In the genomic region with DNA sequence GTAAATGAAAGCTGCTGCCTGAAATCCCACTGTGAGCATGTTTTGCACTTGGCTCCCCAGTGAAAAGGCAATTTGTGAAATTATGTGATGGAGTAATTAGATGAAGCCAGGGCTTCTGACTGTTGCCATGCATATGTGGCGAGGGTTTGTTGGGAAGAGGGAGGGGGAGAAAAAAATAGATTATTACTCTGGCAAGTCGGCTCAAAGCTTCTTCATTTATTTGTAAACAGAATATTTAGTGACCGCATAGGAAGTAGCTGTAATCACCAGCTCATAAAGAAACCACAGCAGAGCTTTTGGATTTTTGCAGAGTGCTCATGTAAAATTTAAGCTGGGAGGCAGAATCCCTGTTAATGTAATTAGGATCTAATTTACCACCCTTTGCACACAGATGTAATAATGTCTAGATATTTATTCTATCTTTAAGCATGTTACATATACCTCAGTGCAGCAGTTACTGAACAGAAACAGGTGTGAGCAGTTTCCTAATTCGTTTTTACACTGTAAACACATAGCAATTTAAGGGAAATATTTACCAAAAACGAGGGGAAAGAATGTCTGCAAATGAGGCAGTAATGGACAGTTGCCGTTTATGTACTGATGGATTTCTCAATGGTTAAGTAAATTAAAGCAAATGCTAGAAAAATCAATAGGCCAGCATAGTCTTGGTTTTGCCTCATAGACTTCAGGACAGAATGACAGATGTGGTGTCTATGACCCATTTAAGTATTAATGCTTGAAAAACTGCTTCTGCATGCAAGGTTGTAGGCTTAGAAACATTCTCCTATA, we compare ENCODE assay signal across 14 cellular contexts.
DNase-seq lines count a peak whose midpoint lies in the region; ATAC-seq and TF ChIP-seq lines count a peak whose summit lies in the region.
"Had no signal": no experiment of that assay in that cellular context is flagged by ENCODE, and none has a peak within 500 bp of the region (broad histone marks: within the 10 kb centered on the region; RNA-seq: fewer than 3 reads in every experiment).

No MANE protein-coding gene starts in this region.

- peaks cover 14% of the 10 kb centered on the region for H3F3A ChIP-seq in neural cell (ENCODE audit: insufficient read depth, low read length, poor library complexity, severe bottlenecking)

- no peak overlapping the region for H3K27ac ChIP-seq in IMR-90 (ENCODE audit: insufficient read depth, low read length)
- peak overlapping the region; percentile 90 for H3K27ac ChIP-seq in neural cell (ENCODE audit: low read length)
- H3K27ac ChIP-seq in testis, result no peak overlapping the region
- H3K27ac ChIP-seq: PC-9 had no signal

- H2BK20ac ChIP-seq in IMR-90 (ENCODE audit: low read depth, low read length), result no peak overlapping the region

- H4K20me1 ChIP-seq in IMR-90 (ENCODE audit: insufficient read depth, low read length), result peaks cover 67% of the 10 kb centered on the region
- no peaks in the 10 kb centered on the region for H4K20me1 ChIP-seq in neural cell (ENCODE audit: insufficient read depth)

- CTCF ChIA-PET in IMR-90 (lab: Yijun Ruan, JAX), result interaction anchor here (0.6 kb wide), 1 partner anchor 29 kb away, joined by 3 read pairs; no protein-coding TSS in a partner anchor

- peaks cover 32% of the 10 kb centered on the region for H3K36me3 ChIP-seq in IMR-90 (ENCODE audit: control insufficient read depth, insufficient read depth, low read length)
- H3K36me3 ChIP-seq in neural cell (ENCODE audit: insufficient read depth, low read length), result no peaks in the 10 kb centered on the region
- no peaks in the 10 kb centered on the region for H3K36me3 ChIP-seq in testis (ENCODE audit: low read depth, missing control alignments)

- peak; percentile 31; the same call in 1 of the 2 replicates for ATAC-seq in IMR-90 (ENCODE audit: low read depth)

- TF ChIP-seq POLR2A in IMR-90 (IDR thresholded peaks at IDR 0.05; ENCODE audit: low read depth, low read length) (no peak), testis (IDR thresholded peaks at IDR 0.05) (no peak)

- no peak for TF ChIP-seq RAD21 in IMR-90 (IDR thresholded peaks at IDR 0.05; ENCODE audit: low read length)
- no peak for TF ChIP-seq RAD21 in neural cell (conservative IDR thresholded peaks at IDR 0.05)

- H3K4me1 ChIP-seq in IMR-90 (ENCODE audit: control insufficient read depth, insufficient read depth, low read length) (peaks cover 20% of the 10 kb centered on the region), testis (no peaks in the 10 kb centered on the region)

- no peak overlapping the region for H4K8ac ChIP-seq in IMR-90 (ENCODE audit: low read depth in 2 of 2, low read length in 2 of 2)

- H2BK15ac ChIP-seq in IMR-90 (ENCODE audit: low read depth, low read length), result no peak overlapping the region

- peak overlapping the region; percentile 78 for H3K4me3 Mint-ChIP-seq in glutamatergic neuron (ENCODE audit: unreplicated experiment)
- H3K4me3 Mint-ChIP-seq: CD14-positive monocyte, IgD-negative memory B cell had no signal

- peaks cover 34 to 78% of the 10 kb centered on the region in 2 experiments for H3K79me1 ChIP-seq in IMR-90 (ENCODE audit: low read depth in 1 of 2, low read length in 2 of 2)

- peaks cover 2% of the 10 kb centered on the region for H3K27me3 Mint-ChIP-seq in glutamatergic neuron (ENCODE audit: unreplicated experiment)

- no peak overlapping the region for H2AK9ac ChIP-seq in IMR-90 (replicated peaks; ENCODE audit: low read depth, low read length, poor library complexity)

- no TSS peak for BruUV-seq in IMR-90 (replicated peaks; lab: Mats Ljungman, UMichigan)

- no peak overlapping the region for H3K4me3 ChIP-seq in IMR-90 (ENCODE audit: insufficient read depth, low read depth, low read length)
- peak overlapping the region; percentile 48 for H3K4me3 ChIP-seq in neural cell (ENCODE audit: low read length)
- no peak overlapping the region for H3K4me3 ChIP-seq in testis
- H3K4me3 ChIP-seq: PC-9 had no signal

- peaks cover 26% of the 10 kb centered on the region for H3K4me1 Mint-ChIP-seq in glutamatergic neuron (ENCODE audit: low read depth, unreplicated experiment)
- H3K4me1 Mint-ChIP-seq: IgD-negative memory B cell had no signal

- no peaks in the 10 kb centered on the region for H3K9me3 ChIP-seq in IMR-90 (ENCODE audit: control insufficient read depth, insufficient read depth, low read length)
- no peaks in the 10 kb centered on the region for H3K9me3 ChIP-seq in neural cell (ENCODE audit: low read length)
- no peaks in the 10 kb centered on the region for H3K9me3 ChIP-seq in testis

- peak overlapping the region; percentile 12 for H2BK5ac ChIP-seq in IMR-90 (ENCODE audit: low read depth, low read length, poor library complexity, severe bottlenecking)

- H3K9me2 ChIP-seq in neural cell (ENCODE audit: insufficient read depth, low read length), result no peaks in the 10 kb centered on the region

- peaks cover 4% of the 10 kb centered on the region for H3K9me3 Mint-ChIP-seq in glutamatergic neuron (ENCODE audit: unreplicated experiment)
- H3K9me3 Mint-ChIP-seq: CD14-positive monocyte, IgD-negative memory B cell had no signal

- dilution Hi-C loops in IMR-90 (cut with HindIII; ENCODE audit: low sequenced_read_pairs, unreplicated experiment), result no loop called here

- no peak overlapping the region for H3K23ac ChIP-seq in IMR-90 (ENCODE audit: low read depth, low read length)

- no peak overlapping the region for H3K14ac ChIP-seq in IMR-90 (replicated peaks; ENCODE audit: low read depth, low read length)

- H4K5ac ChIP-seq in IMR-90 (ENCODE audit: low read depth, low read length), result no peak overlapping the region

- H3K4me2 ChIP-seq in IMR-90 (ENCODE audit: low read depth, low read length) (peak overlapping the region; percentile 1; the same call in 1 of the 2 replicates), neural cell (ENCODE audit: low read length) (peak overlapping the region; percentile 22)
- H3K4me2 ChIP-seq: PC-9 had no signal

- no peak overlapping the region for H3K9ac ChIP-seq in IMR-90 (ENCODE audit: low read depth, low read length)
- H3K9ac ChIP-seq in neural cell (ENCODE audit: low read length), result peak overlapping the region; percentile 51

- intact Hi-C loops in IMR-90 (cut with micrococcal nuclease) (no loop called here), testis (cut with DNase I; ENCODE audit: low total_unique reads) (no loop called here)

- no CpG with 5 or more reads among the region's 6 CpGs for WGBS in IMR-90 (ENCODE audit: extremely low coverage in 2 of 2, insufficient read length in 1 of 2), 2 experiments
- 63 to 67% methylated on average over 6 of the region's 6 CpGs for WGBS in testis, 2 donors

- H2AFZ ChIP-seq in IMR-90 (replicated peaks; ENCODE audit: low read length, poor library complexity) (no peak overlapping the region), neural cell (ENCODE audit: low read depth, low read length) (no peak overlapping the region)
- H2AFZ ChIP-seq: PC-9 had no signal

- DNase-seq in IMR-90 (no peak), NCI-H69 (lab: John Stamatoyannopoulos, UW) (peak; percentile 69), glutamatergic neuron (no peak), NCI-H1436 treated with DMSO at 0.1 percent for 48 hours (lab: John Stamatoyannopoulos, UW) (no peak), testis (no peak), globus pallidus (ENCODE audit: low spot score) (no peak)
- DNase-seq: COR-L47; NCI-H1436; NCI-H446; NK-92 treated with Interleukin-12 subunit alpha and Interleukin-12 subunit beta, amount 100 ng/mL, for 24 hours; PC-9 had no signal

- TF ChIP-seq CTCF in IMR-90 (conservative IDR thresholded peaks at IDR 0.05; ENCODE audit: low read depth, low read length) (no peak), glutamatergic neuron (IDR thresholded peaks at IDR 0.05; ENCODE audit: partially characterized antibody, unreplicated experiment) (no peak), neural cell (IDR thresholded peaks at IDR 0.05; ENCODE audit: poor library complexity, severe bottlenecking) (no peak), testis (IDR thresholded peaks at IDR 0.05) (no peak)

- H3K27me3 ChIP-seq in IMR-90 (ENCODE audit: control insufficient read depth, insufficient read depth, low read length), result no peaks in the 10 kb centered on the region
- H3K27me3 ChIP-seq in neural cell (ENCODE audit: insufficient read depth, low read depth, low read length), result no peaks in the 10 kb centered on the region
- H3K27me3 ChIP-seq in testis, result no peaks in the 10 kb centered on the region

- TF ChIP-seq EP300 in neural cell (conservative IDR thresholded peaks at IDR 0.05; ENCODE audit: poor library complexity, severe bottlenecking), result no peak

- no peak overlapping the region for H2BK120ac ChIP-seq in IMR-90 (ENCODE audit: low read depth, low read length)

- H3K79me2 ChIP-seq in neural cell (replicated peaks; ENCODE audit: insufficient read depth, low read length), result peaks cover 21% of the 10 kb centered on the region

- no peak overlapping the region for H4K91ac ChIP-seq in IMR-90 (ENCODE audit: insufficient read depth, low read depth, low read length)

- no peaks in the 10 kb centered on the region for H3K36me3 Mint-ChIP-seq in glutamatergic neuron (ENCODE audit: unreplicated experiment)
- H3K36me3 Mint-ChIP-seq: CD14-positive monocyte, IgD-negative memory B cell had no signal

- POLR2A ChIA-PET in IMR-90 (lab: Charles Lee; ENCODE audit: unreplicated experiment), result no interaction called here

- H3K18ac ChIP-seq in IMR-90 (ENCODE audit: low read depth, low read length), result peak overlapping the region; percentile 69; the same call in 1 of the 2 replicates

- H3K27ac Mint-ChIP-seq in glutamatergic neuron (ENCODE audit: unreplicated experiment), result peak overlapping the region; percentile 85
- H3K27ac Mint-ChIP-seq: CD14-positive monocyte, IgD-negative memory B cell had no signal

- in situ Hi-C loops in IMR-90 (cut with MboI; ENCODE audit: low sequenced_read_pairs), result no loop called here

- no peak overlapping the region for H2AK5ac ChIP-seq in IMR-90 (ENCODE audit: low read depth, low read length)

- peaks cover 25% of the 10 kb centered on the region for H3K9me1 ChIP-seq in IMR-90 (ENCODE audit: insufficient read depth, low read length)

- no peak overlapping the region for H3K4ac ChIP-seq in IMR-90 (ENCODE audit: low read depth, low read length)

- no peak overlapping the region for H3K56ac ChIP-seq in IMR-90 (ENCODE audit: extremely low read depth, insufficient read depth, low read length)

TF ChIP-seq in IMR-90, 13 proteins besides CTCF, POLR2A, EP300 and RAD21 (continues in another document):
- TF ChIP-seq CHD1 (IDR thresholded peaks at IDR 0.05; ENCODE audit: low read depth, low read length), result no peak
- TF ChIP-seq NFE2L2 (IDR thresholded peaks at IDR 0.05; ENCODE audit: low read depth, low read length), result no peak
- no peak for TF ChIP-seq SMC3 (IDR thresholded peaks at IDR 0.05; ENCODE audit: low read depth, low read length)

TF ChIP-seq in neural cell, 6 proteins besides CTCF, POLR2A, EP300 and RAD21 (continues in another document):
- TF ChIP-seq TAF1 (IDR thresholded peaks at IDR 0.05; ENCODE audit: low read depth), result no peak
- no peak for TF ChIP-seq SMC3 (conservative IDR thresholded peaks at IDR 0.05; ENCODE audit: poor library complexity)
- no peak for TF ChIP-seq EZH2 (IDR thresholded peaks at IDR 0.05; ENCODE audit: borderline replicate concordance, insufficient read depth, low read length, poor library complexity, severe bottlenecking)
- TF ChIP-seq POLR2AphosphoS5 (IDR thresholded peaks at IDR 0.05), result no peak
